Comparison of ENCODE assay signal across 1 cellular context in genomic region chr7:54879776-54880175, GRCh38.
TF ChIP-seq lines count a peak whose summit lies in the region.

No MANE protein-coding gene starts in this region.

TF ChIP-seq in HepG2, 621 proteins besides CTCF, POLR2A, EP300 and RAD21 (continued from another document):
- no peak for TF ChIP-seq ZNF512B (CRISPR knock-in tag; IDR thresholded peaks at IDR 0.05; ENCODE audit: borderline replicate concordance)
TF ChIP-seq in HepG2: peak in this region for 0.
